11 cellular contexts compared by ENCODE assay signal in the genomic region with DNA sequence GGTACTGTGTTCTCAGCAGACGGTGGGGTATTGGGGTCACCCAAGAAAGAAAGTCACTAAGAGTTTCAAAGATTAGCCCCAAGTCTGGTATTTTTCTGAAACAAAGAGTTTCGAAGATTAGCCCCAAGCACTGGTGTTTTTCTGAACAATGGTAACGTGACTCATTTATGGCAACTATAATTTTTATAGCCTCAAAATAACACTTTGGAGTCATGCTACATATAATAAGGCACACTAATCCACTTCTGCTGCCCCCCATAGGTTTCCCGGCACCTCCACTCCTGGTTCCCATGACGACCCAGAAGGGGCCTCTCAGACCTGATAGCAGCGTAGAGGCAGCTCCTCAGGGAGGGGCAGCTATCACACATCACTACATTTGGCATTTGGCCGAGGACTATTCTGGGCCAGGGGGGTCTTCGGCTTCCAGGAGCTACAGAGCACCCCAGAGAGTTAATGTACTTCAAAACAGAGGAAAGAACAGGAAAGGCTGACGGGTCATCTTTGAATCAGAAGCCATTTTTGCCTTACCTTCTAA.
"Had no signal": no experiment of that assay in that cellular context is flagged by ENCODE, and none has a peak within 500 bp of the region (broad histone marks: within the 10 kb centered on the region; RNA-seq: fewer than 3 reads in every experiment).

No MANE protein-coding gene starts in this region.

- H3K4me1 ChIP-seq: breast epithelium, left ventricle myocardium inferior, thyroid gland, uterus had no signal

- H3K27me3 ChIP-seq: breast epithelium, thyroid gland, uterus had no signal

- H3K27ac ChIP-seq: breast epithelium, left ventricle myocardium inferior, thyroid gland, uterus had no signal

- H3K36me3 ChIP-seq: breast epithelium, left ventricle myocardium inferior, thyroid gland, uterus had no signal

- DNase-seq: activated CD4-positive, alpha-beta memory T cell treated with anti-CD3 and anti-CD28 coated beads for 36 hours; activated CD4-positive, alpha-beta T cell treated with anti-CD3 and anti-CD28 coated beads for 1 hour; activated T-cell treated with anti-CD3 and anti-CD28 coated beads, Interleukin-2, amount 50 U/mL, for 48 hours; aorta; glutamatergic neuron; islet precursor cell; left ventricle myocardium inferior; naive B cell; thyroid gland; uterus had no signal

- H3K4me3 ChIP-seq: breast epithelium, left ventricle myocardium inferior, thyroid gland, uterus had no signal
